27 cellular contexts compared by ENCODE assay signal in the genomic region with DNA sequence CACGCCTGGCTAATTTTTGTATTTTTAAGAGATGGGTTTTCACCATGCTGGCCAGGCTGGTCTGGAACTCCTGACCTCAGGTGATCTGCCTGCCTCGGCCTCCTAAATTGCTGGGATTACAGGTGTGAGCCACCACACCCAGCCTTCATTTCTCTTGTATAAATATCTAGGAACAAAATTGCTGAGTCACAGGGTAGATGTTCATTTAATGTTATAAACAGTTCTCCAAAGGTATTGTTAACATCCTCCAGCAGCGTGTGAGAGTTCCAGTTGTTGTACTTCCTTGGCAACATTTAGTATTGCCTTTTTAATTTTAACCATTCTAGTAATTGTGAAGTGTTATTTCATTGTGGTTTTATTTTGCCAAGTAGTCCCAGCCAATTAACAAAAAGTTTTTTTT.
"Had no signal": no experiment of that assay in that cellular context is flagged by ENCODE, and none has a peak within 500 bp of the region (broad histone marks: within the 10 kb centered on the region; RNA-seq: fewer than 3 reads in every experiment).

No MANE protein-coding gene starts in this region.

- H3K9me3 ChIP-seq: adrenal gland, body of pancreas, colonic mucosa had no signal

- H3K4me1 ChIP-seq: adrenal gland, body of pancreas, colonic mucosa had no signal

- H3K27me3 ChIP-seq: adrenal gland, body of pancreas, colonic mucosa had no signal

- H3K4me3 Mint-ChIP-seq: activated CD4-positive, alpha-beta memory T cell treated with anti-CD3 and anti-CD28 coated beads, Interleukin-2, amount 10 ng/mL, durations not matched to agents 7 days and 5 days; activated CD4-positive, alpha-beta T cell treated with anti-CD3 and anti-CD28 coated beads, Interleukin-2, amount 10 ng/mL, durations not matched to agents 7 days and 5 days; activated naive CD4-positive, alpha-beta T cell treated with anti-CD3 and anti-CD28 coated beads for 36 hours; activated naive CD4-positive, alpha-beta T cell treated with anti-CD3 and anti-CD28 coated beads, Interleukin-2, amount 50 U/mL, for 24 hours; activated naive CD8-positive, alpha-beta T cell treated with anti-CD3 and anti-CD28 coated beads for 36 hours; activated naive CD8-positive, alpha-beta T cell treated with anti-CD3 and anti-CD28 coated beads, Interleukin-2, amount 50 U/mL, for 24 hours; activated T-cell treated with anti-CD3 and anti-CD28 coated beads, Interleukin-2, amount 50 U/mL, for 24 hours; activated T-cell treated with anti-CD3 and anti-CD28 coated beads, Interleukin-2, amount 50 U/mL, for 72 hours; WTC11 had no signal

- H3K4me3 ChIP-seq: adrenal gland, body of pancreas, colonic mucosa had no signal

- H3K27ac Mint-ChIP-seq: activated CD4-positive, alpha-beta memory T cell treated with anti-CD3 and anti-CD28 coated beads, Interleukin-2, amount 10 ng/mL, durations not matched to agents 7 days and 5 days; activated CD4-positive, alpha-beta T cell treated with anti-CD3 and anti-CD28 coated beads, Interleukin-2, amount 10 ng/mL, durations not matched to agents 7 days and 5 days; activated naive CD4-positive, alpha-beta T cell treated with anti-CD3 and anti-CD28 coated beads for 36 hours; activated naive CD4-positive, alpha-beta T cell treated with anti-CD3 and anti-CD28 coated beads, Interleukin-2, amount 50 U/mL, for 24 hours; activated naive CD8-positive, alpha-beta T cell treated with anti-CD3 and anti-CD28 coated beads for 36 hours; activated naive CD8-positive, alpha-beta T cell treated with anti-CD3 and anti-CD28 coated beads, Interleukin-2, amount 50 U/mL, for 24 hours; activated T-cell treated with anti-CD3 and anti-CD28 coated beads, Interleukin-2, amount 50 U/mL, for 24 hours; activated T-cell treated with anti-CD3 and anti-CD28 coated beads, Interleukin-2, amount 50 U/mL, for 72 hours; WTC11 had no signal

- H3K4me1 Mint-ChIP-seq: activated CD4-positive, alpha-beta memory T cell treated with anti-CD3 and anti-CD28 coated beads, Interleukin-2, amount 10 ng/mL, durations not matched to agents 7 days and 5 days; activated CD4-positive, alpha-beta T cell treated with anti-CD3 and anti-CD28 coated beads, Interleukin-2, amount 10 ng/mL, durations not matched to agents 7 days and 5 days; activated naive CD4-positive, alpha-beta T cell treated with anti-CD3 and anti-CD28 coated beads, Interleukin-2, amount 50 U/mL, for 24 hours; activated naive CD8-positive, alpha-beta T cell treated with anti-CD3 and anti-CD28 coated beads for 36 hours; activated naive CD8-positive, alpha-beta T cell treated with anti-CD3 and anti-CD28 coated beads, Interleukin-2, amount 50 U/mL, for 24 hours had no signal

- FAIRE-seq: frontal cortex had no signal

- DNase-seq: activated CD4-positive, alpha-beta memory T cell treated with anti-CD3 and anti-CD28 coated beads, Interleukin-2, amount 10 ng/mL, durations not matched to agents 7 days and 5 days; activated CD4-positive, alpha-beta T cell treated with anti-CD3 and anti-CD28 coated beads for 1 hour; activated CD4-positive, alpha-beta T cell treated with anti-CD3 and anti-CD28 coated beads for 4 hours; activated CD4-positive, alpha-beta T cell treated with anti-CD3 and anti-CD28 coated beads, Interleukin-2, amount 10 ng/mL, durations not matched to agents 7 days and 5 days; activated CD4-positive, alpha-beta T cell treated with anti-CD3 and anti-CD28 coated beads, Interleukin-2, amount 50 U/mL, for 4 hours; activated CD8-positive, alpha-beta memory T cell treated with anti-CD3 and anti-CD28 coated beads, Interleukin-2, amount 50 U/mL, for 48 hours; activated naive CD4-positive, alpha-beta T cell treated with anti-CD3 and anti-CD28 coated beads for 36 hours; activated naive CD8-positive, alpha-beta T cell treated with anti-CD3 and anti-CD28 coated beads for 36 hours; activated naive CD8-positive, alpha-beta T cell treated with anti-CD3 and anti-CD28 coated beads, Interleukin-2, amount 50 U/mL, for 24 hours; activated T-cell treated with anti-CD3 and anti-CD28 coated beads for 4 hours; activated T-cell treated with anti-CD3 and anti-CD28 coated beads, Interleukin-2, amount 50 U/mL, for 24 hours; activated T-cell treated with anti-CD3 and anti-CD28 coated beads, Interleukin-2, amount 50 U/mL, for 72 hours; adrenal gland; amygdala; aorta; body of pancreas; central memory CD4-positive, alpha-beta T cell; cerebellar nuclear complex; colonic mucosa; effector CD8-positive, alpha-beta T cell; foreskin fibroblast; T-helper 2 cell had no signal

- H3K36me3 ChIP-seq: adrenal gland, colonic mucosa had no signal

- ATAC-seq: activated naive CD8-positive, alpha-beta T cell treated with anti-CD3 and anti-CD28 coated beads, Interleukin-2, amount 50 U/mL, for 24 hours; activated T-cell treated with anti-CD3 and anti-CD28 coated beads, Interleukin-2, amount 50 U/mL, for 72 hours; body of pancreas; esophagus mucosa; WTC11 had no signal

- H3K9me3 Mint-ChIP-seq: activated CD4-positive, alpha-beta T cell treated with anti-CD3 and anti-CD28 coated beads, Interleukin-2, amount 10 ng/mL, durations not matched to agents 7 days and 5 days; activated naive CD8-positive, alpha-beta T cell treated with anti-CD3 and anti-CD28 coated beads for 36 hours had no signal

- H3K36me3 Mint-ChIP-seq: activated naive CD4-positive, alpha-beta T cell treated with anti-CD3 and anti-CD28 coated beads, Interleukin-2, amount 50 U/mL, for 24 hours had no signal

- H3K27ac ChIP-seq: adrenal gland, body of pancreas, colonic mucosa, VCaP had no signal
